ENCODE assay signal across 1 cellular context in the genomic region with DNA sequence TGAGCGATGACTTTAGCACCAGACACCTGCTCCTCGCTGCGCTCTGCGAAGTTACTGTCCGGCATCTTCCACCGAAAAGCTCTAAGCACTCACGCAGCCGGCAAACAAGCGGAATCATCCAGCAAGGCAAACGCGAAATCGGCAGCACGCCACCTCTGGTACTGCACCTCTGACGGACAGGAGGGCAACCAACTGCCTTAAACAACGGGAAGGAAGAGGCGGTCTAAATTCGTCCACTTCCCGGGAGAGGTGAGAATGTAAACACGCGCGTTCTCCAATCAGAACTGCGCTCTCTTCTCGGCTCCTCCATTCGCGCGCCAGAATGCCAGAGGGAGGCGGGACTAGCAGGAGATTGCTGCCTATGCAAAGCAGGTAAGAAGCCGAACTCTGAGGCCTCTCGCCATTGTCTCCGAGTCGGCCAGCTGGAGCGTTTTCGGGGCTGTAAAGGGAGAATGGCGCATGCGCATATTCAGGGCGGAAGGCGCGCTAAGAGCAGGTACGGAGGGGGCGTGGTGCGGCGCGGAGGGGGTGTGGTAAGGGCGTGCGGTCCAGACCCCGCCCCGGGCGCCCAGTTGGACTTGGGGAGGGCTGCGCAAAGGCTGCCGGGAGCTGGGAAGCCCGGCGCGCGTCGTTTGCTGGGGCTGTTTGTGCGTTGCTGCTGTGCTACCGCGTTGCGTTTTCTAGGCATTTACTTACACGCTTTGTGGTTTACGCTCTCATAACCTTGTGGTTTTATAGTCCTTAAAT.
TF ChIP-seq lines count a peak whose summit lies in the region.

A gene with protein sequence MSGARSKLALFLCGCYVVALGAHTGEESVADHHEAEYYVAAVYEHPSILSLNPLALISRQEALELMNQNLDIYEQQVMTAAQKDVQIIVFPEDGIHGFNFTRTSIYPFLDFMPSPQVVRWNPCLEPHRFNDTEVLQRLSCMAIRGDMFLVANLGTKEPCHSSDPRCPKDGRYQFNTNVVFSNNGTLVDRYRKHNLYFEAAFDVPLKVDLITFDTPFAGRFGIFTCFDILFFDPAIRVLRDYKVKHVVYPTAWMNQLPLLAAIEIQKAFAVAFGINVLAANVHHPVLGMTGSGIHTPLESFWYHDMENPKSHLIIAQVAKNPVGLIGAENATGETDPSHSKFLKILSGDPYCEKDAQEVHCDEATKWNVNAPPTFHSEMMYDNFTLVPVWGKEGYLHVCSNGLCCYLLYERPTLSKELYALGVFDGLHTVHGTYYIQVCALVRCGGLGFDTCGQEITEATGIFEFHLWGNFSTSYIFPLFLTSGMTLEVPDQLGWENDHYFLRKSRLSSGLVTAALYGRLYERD (plus strand): TSS at position 347 of the 747 bp plus-strand sequence. CDS start 33,695 bp downstream, outside the sequence.
HACL1 (minus strand) TSS at position 171 of the 747 bp plus-strand sequence; CDS start at position 65, 106 bp downstream.

TF ChIP-seq in HepG2, 621 proteins besides CTCF, POLR2A, EP300 and RAD21 (continued from another document and continues in another):
- TF ChIP-seq, protein P1, sequence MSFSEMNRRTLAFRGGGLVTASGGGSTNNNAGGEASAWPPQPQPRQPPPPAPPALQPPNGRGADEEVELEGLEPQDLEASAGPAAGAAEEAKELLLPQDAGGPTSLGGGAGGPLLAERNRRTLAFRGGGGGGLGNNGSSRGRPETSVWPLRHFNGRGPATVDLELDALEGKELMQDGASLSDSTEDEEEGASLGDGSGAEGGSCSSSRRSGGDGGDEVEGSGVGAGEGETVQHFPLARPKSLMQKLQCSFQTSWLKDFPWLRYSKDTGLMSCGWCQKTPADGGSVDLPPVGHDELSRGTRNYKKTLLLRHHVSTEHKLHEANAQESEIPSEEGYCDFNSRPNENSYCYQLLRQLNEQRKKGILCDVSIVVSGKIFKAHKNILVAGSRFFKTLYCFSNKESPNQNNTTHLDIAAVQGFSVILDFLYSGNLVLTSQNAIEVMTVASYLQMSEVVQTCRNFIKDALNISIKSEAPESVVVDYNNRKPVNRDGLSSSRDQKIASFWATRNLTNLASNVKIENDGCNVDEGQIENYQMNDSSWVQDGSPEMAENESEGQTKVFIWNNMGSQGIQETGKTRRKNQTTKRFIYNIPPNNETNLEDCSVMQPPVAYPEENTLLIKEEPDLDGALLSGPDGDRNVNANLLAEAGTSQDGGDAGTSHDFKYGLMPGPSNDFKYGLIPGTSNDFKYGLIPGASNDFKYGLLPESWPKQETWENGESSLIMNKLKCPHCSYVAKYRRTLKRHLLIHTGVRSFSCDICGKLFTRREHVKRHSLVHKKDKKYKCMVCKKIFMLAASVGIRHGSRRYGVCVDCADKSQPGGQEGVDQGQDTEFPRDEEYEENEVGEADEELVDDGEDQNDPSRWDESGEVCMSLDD (CRISPR knock-in tag; IDR thresholded peaks at IDR 0.05; ENCODE audit: borderline replicate concordance), result no peak
- no peak for TF ChIP-seq SRSF4 (IDR thresholded peaks at IDR 0.05; ENCODE audit: low read depth, low read length, poor library complexity, severe bottlenecking)
- TF ChIP-seq TBX3 (IDR thresholded peaks at IDR 0.05; ENCODE audit: borderline replicate concordance), result peak; percentile 99
- TF ChIP-seq MTF1 (CRISPR knock-in tag; IDR thresholded peaks at IDR 0.05), result no peak
- no peak for TF ChIP-seq TEAD2 (CRISPR knock-in tag; IDR thresholded peaks at IDR 0.05)
- TF ChIP-seq, protein P2, sequence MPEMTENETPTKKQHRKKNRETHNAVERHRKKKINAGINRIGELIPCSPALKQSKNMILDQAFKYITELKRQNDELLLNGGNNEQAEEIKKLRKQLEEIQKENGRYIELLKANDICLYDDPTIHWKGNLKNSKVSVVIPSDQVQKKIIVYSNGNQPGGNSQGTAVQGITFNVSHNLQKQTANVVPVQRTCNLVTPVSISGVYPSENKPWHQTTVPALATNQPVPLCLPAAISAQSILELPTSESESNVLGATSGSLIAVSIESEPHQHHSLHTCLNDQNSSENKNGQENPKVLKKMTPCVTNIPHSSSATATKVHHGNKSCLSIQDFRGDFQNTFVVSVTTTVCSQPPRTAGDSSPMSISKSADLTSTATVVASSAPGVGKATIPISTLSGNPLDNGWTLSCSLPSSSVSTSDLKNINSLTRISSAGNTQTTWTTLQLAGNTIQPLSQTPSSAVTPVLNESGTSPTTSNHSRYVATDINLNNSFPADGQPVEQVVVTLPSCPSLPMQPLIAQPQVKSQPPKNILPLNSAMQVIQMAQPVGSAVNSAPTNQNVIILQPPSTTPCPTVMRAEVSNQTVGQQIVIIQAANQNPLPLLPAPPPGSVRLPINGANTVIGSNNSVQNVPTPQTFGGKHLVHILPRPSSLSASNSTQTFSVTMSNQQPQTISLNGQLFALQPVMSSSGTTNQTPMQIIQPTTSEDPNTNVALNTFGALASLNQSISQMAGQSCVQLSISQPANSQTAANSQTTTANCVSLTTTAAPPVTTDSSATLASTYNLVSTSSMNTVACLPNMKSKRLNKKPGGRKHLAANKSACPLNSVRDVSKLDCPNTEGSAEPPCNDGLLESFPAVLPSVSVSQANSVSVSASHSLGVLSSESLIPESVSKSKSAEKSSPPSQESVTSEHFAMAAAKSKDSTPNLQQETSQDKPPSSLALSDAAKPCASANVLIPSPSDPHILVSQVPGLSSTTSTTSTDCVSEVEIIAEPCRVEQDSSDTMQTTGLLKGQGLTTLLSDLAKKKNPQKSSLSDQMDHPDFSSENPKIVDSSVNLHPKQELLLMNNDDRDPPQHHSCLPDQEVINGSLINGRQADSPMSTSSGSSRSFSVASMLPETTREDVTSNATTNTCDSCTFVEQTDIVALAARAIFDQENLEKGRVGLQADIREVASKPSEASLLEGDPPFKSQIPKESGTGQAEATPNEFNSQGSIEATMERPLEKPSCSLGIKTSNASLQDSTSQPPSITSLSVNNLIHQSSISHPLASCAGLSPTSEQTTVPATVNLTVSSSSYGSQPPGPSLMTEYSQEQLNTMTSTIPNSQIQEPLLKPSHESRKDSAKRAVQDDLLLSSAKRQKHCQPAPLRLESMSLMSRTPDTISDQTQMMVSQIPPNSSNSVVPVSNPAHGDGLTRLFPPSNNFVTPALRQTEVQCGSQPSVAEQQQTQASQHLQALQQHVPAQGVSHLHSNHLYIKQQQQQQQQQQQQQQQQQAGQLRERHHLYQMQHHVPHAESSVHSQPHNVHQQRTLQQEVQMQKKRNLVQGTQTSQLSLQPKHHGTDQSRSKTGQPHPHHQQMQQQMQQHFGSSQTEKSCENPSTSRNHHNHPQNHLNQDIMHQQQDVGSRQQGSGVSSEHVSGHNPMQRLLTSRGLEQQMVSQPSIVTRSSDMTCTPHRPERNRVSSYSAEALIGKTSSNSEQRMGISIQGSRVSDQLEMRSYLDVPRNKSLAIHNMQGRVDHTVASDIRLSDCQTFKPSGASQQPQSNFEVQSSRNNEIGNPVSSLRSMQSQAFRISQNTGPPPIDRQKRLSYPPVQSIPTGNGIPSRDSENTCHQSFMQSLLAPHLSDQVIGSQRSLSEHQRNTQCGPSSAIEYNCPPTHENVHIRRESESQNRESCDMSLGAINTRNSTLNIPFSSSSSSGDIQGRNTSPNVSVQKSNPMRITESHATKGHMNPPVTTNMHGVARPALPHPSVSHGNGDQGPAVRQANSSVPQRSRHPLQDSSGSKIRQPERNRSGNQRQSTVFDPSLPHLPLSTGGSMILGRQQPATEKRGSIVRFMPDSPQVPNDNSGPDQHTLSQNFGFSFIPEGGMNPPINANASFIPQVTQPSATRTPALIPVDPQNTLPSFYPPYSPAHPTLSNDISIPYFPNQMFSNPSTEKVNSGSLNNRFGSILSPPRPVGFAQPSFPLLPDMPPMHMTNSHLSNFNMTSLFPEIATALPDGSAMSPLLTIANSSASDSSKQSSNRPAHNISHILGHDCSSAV (CRISPR knock-in tag; IDR thresholded peaks at IDR 0.05; ENCODE audit: borderline replicate concordance), result 0 out of 2 replicates have a peak, but pooled peaks have one; percentile 32
- TF ChIP-seq ZFP1 (CRISPR knock-in tag; IDR thresholded peaks at IDR 0.05), result 0 out of 2 replicates have a peak, but pooled peaks have one; percentile 44
- TF ChIP-seq PHF8 (CRISPR knock-in tag; IDR thresholded peaks at IDR 0.05), result peak; percentile 82
- TF ChIP-seq ZFP90 (CRISPR knock-in tag; IDR thresholded peaks at IDR 0.05; ENCODE audit: borderline replicate concordance), result peak; percentile 78; the same call in 1 of the 2 replicates
- TF ChIP-seq, protein P3, sequence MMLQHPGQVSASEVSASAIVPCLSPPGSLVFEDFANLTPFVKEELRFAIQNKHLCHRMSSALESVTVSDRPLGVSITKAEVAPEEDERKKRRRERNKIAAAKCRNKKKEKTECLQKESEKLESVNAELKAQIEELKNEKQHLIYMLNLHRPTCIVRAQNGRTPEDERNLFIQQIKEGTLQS (CRISPR knock-in tag; IDR thresholded peaks at IDR 0.05), result 0 out of 2 replicates have a peak, but pooled peaks have one; percentile 31
- peak; percentile 32 for TF ChIP-seq TGIF2 (CRISPR knock-in tag; IDR thresholded peaks at IDR 0.05)
- TF ChIP-seq, protein P4, sequence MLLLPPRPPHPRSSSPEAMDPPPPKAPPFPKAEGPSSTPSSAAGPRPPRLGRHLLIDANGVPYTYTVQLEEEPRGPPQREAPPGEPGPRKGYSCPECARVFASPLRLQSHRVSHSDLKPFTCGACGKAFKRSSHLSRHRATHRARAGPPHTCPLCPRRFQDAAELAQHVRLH (CRISPR knock-in tag; IDR thresholded peaks at IDR 0.05; ENCODE audit: borderline replicate concordance, low read depth), result peak; percentile 79; the same call in 1 of the 2 replicates
- peak; percentile 36; the same call in 1 of the 2 replicates for TF ChIP-seq ELF4 (CRISPR knock-in tag; IDR thresholded peaks at IDR 0.05; ENCODE audit: borderline replicate concordance)
- TF ChIP-seq CEBPG (CRISPR knock-in tag; IDR thresholded peaks at IDR 0.05), result 0 out of 2 replicates have a peak, but pooled peaks have one; percentile 0
- TF ChIP-seq TFE3 (CRISPR knock-in tag; IDR thresholded peaks at IDR 0.05), result 0 out of 2 replicates have a peak, but pooled peaks have one; percentile 11
- TF ChIP-seq HMGXB3 (CRISPR knock-in tag; IDR thresholded peaks at IDR 0.05; ENCODE audit: borderline replicate concordance), result peak; percentile 86; the same call in 1 of the 2 replicates
- TF ChIP-seq MIER3 (CRISPR knock-in tag; IDR thresholded peaks at IDR 0.05; ENCODE audit: borderline replicate concordance), result peak; percentile 8
- TF ChIP-seq, protein P5, sequence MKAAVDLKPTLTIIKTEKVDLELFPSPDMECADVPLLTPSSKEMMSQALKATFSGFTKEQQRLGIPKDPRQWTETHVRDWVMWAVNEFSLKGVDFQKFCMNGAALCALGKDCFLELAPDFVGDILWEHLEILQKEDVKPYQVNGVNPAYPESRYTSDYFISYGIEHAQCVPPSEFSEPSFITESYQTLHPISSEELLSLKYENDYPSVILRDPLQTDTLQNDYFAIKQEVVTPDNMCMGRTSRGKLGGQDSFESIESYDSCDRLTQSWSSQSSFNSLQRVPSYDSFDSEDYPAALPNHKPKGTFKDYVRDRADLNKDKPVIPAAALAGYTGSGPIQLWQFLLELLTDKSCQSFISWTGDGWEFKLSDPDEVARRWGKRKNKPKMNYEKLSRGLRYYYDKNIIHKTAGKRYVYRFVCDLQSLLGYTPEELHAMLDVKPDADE (CRISPR knock-in tag; IDR thresholded peaks at IDR 0.05), result no peak
- TF ChIP-seq, protein P6, sequence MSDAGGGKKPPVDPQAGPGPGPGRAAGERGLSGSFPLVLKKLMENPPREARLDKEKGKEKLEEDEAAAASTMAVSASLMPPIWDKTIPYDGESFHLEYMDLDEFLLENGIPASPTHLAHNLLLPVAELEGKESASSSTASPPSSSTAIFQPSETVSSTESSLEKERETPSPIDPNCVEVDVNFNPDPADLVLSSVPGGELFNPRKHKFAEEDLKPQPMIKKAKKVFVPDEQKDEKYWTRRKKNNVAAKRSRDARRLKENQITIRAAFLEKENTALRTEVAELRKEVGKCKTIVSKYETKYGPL (CRISPR knock-in tag; IDR thresholded peaks at IDR 0.05), result no peak
- no peak for TF ChIP-seq MBNL3 (CRISPR knock-in tag; conservative IDR thresholded peaks at IDR 0.05)
- peak; percentile 93 for TF ChIP-seq HNRNPLL (IDR thresholded peaks at IDR 0.05; ENCODE audit: low read depth, low read length, poor library complexity, severe bottlenecking)
- TF ChIP-seq ZFY (CRISPR knock-in tag; IDR thresholded peaks at IDR 0.05), result peak; percentile 56
- peak; percentile 61; the same call in 1 of the 2 replicates for TF ChIP-seq ZNF792 (CRISPR knock-in tag; IDR thresholded peaks at IDR 0.05)
